Comparison of ENCODE assay signal across 9 cellular contexts in the genomic region with DNA sequence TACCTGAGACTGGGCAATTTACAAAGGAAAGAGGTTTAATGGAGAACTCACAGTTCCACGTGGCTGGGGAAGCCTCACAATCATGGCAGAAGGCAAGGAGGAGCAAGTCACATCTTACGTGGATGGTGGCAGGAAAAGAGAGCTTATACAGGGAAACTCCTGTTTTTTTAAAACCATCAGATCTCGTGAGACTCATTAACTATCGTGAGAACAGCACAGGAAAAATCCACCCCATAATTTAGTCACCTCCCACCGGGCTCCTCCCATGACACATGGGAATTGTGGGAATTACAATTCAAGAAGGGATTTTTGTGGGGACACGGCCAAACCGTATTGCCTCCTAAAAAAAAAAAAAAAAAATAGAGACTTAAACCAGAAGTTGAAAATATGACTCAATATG. TPM values are rescaled to one million over a fixed set of nuclear protein-coding genes. Genes with fewer than 3 reads are reported as not detected.
"Had no signal": no experiment of that assay in that cellular context is flagged by ENCODE, and none has a peak within 500 bp of the region (broad histone marks: within the 10 kb centered on the region; RNA-seq: fewer than 3 reads in every experiment).

No MANE protein-coding gene starts in this region.

RNA-seq across cellular contexts. Expression of gene PLPPR1, which starts 11.1 kb away (rescaled TPM):
- total RNA-seq: left ventricle myocardium inferior; left ventricle myocardium superior; lung microvascular endothelial cell; mesenteric fat pad; mononuclear cell; naive thymus-derived CD4-positive, alpha-beta T cell; naive thymus-derived CD8-positive, alpha-beta T cell had no signal
- polyA plus RNA-seq: immature natural killer cell; keratinocyte; naive thymus-derived CD4-positive, alpha-beta T cell; naive thymus-derived CD8-positive, alpha-beta T cell had no signal
